In the genomic region with DNA sequence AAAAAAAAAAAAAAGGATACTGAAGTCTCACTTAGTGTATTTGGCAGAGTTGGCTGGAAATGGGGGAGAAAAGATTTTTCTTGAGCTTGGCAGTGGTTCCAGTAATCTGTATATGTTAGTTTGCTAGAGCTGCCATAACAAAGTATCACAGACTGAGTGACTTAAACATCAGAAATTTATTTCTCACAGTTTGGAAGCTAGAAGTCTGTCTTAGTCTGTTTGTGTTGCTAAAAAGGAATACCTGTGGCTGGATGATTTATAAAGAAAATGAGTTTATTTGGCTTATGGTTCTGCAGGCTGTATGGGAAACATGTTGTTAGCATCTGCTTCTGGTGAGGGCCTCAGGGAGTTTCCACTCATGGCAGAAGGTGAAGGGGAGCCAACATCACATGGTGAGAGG, we compare ENCODE assay signal across 25 cellular contexts.
"Had no signal": no experiment of that assay in that cellular context is flagged by ENCODE, and none has a peak within 500 bp of the region (broad histone marks: within the 10 kb centered on the region; RNA-seq: fewer than 3 reads in every experiment).

No MANE protein-coding gene starts in this region.

- H3K27ac ChIP-seq: Peyer's patch, SJSA1 had no signal

- ATAC-seq: activated CD8-positive, alpha-beta T cell treated with anti-CD3 and anti-CD28 coated beads, Interleukin-2, amount 10 ng/mL, durations not matched to agents 7 days and 5 days; activated T-cell treated with anti-CD3 and anti-CD28 coated beads, Interleukin-2, amount 50 U/mL, for 4 hours; PC-3 had no signal

- H3K9me3 ChIP-seq: SJSA1, SK-N-SH had no signal

- DNase-seq: activated CD4-positive, alpha-beta T cell treated with anti-CD3 and anti-CD28 coated beads, Interleukin-2, amount 10 ng/mL, durations not matched to agents 24 days and 14 days; activated CD4-positive, alpha-beta T cell treated with anti-CD3 and anti-CD28 coated beads, Interleukin-2, amount 50 U/mL, for 48 hours; activated CD8-positive, alpha-beta T cell treated with anti-CD3 and anti-CD28 coated beads, Interleukin-2, amount 10 ng/mL, durations not matched to agents 7 days and 5 days; activated effector memory CD4-positive, alpha-beta T cell treated with Interleukin-2 at 50 U/mL for 16 hours; activated naive CD4-positive, alpha-beta T cell treated with anti-CD3 and anti-CD28 coated beads, Interleukin-2, amount 10 ng/mL, durations not matched to agents 7 days and 5 days; activated T-cell treated with anti-CD3 and anti-CD28 coated beads, Interleukin-2, amount 50 U/mL, for 4 hours; caudate nucleus; cerebellar nuclear complex; NCI-H1092 treated with DMSO at 0.1 percent for 48 hours; NCI-H1417; NCI-H146; NCI-H187; NCI-H2029 treated with DMSO at 0.1 percent for 48 hours; NCI-H2107; NCI-H2171; NCI-H510A; NCI-H526; NCI-H748 treated with DMSO at 0.1 percent for 48 hours; NK-92 treated with Interleukin-12 subunit alpha and Interleukin-12 subunit beta, amount 100 ng/mL, for 24 hours; PC-3; Peyer's patch; RPMI8226; SHP77 treated with DMSO at 0.1 percent for 48 hours; SK-N-SH had no signal

- H3K9ac ChIP-seq: SK-N-SH had no signal

- H3K4me1 ChIP-seq: Peyer's patch, SJSA1 had no signal

- H3K4me2 ChIP-seq: SK-N-SH had no signal

- H3K4me3 ChIP-seq: Peyer's patch, SJSA1 had no signal

- H3K27me3 ChIP-seq: Peyer's patch, SJSA1 had no signal

- H3K36me3 ChIP-seq: Peyer's patch, SJSA1 had no signal
